Comparison of ENCODE assay signal across 8 cellular contexts in the genomic region with DNA sequence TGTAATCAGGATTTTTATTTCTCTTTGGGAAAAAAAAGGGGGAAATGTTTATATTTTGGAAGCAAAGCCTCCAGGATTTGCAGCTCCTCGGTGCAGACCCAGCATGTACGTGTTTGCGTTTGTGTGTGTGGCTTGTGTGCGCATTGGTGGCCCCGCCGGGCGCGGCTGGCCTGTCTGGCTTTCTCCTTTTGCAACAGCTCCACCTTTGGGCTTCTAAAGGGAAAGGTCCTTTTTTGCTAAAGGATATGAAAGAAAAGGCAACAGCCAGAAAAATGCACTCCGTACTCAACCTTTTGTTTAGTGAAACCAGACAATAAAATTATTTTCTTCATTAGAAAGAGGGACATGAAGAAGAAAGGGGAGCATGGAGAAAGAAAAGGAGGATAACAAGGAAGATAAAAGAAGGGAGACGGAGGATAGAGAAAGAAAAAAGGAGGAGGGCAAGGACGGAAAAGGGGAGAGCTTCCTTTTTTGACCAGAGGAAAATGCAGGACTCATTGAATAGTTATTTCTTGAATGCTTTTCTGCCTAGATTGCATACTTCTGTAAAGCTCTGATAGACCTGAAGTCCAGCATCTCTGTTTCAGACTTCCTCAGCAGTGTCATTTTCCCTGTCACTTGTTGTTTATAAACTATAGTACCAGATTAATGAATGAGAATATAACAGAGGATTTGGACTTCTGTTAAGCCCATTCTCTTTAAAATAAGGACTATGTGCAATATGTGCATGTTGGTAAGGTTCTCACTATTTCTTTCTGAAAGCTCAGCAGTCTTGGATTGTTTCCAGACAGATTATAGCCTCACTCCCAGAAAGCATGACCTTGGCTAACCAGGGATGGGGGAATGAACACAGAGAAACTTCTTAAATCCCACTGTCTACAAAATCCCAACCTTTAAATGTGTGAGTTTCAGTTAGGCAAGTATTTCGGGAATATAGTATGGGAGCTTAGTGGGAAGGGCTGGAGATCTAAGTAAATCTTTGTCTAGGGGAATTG.
A peak's percentile ranks its signal among the peaks of the same experiment; 100 is the strongest.
DNase-seq lines count a peak whose midpoint lies in the region; ATAC-seq and TF ChIP-seq lines count a peak whose summit lies in the region.

No MANE protein-coding gene starts in this region.

- no peaks in the 10 kb centered on the region for H4K20me1 ChIP-seq in SK-N-SH (ENCODE audit: insufficient read depth)

- no peaks in the 10 kb centered on the region for H3F3A ChIP-seq in SK-N-SH (replicated peaks; ENCODE audit: insufficient read depth)

- no peaks in the 10 kb centered on the region for H3K9me3 ChIP-seq in SK-N-SH
- H3K9me3 ChIP-seq in parathyroid adenoma (ENCODE audit: control insufficient read depth, low read length): no peaks in the 10 kb centered on the region

- H3K9me2 ChIP-seq in SK-N-SH: no peaks in the 10 kb centered on the region

- H3K36me3 ChIP-seq in SK-N-SH (replicated peaks in 1 of 2; ENCODE audit: control insufficient read depth in 1 of 2, insufficient read depth in 2 of 2, low read length in 1 of 2) (no peaks in the 10 kb centered on the region), parathyroid adenoma (ENCODE audit: control insufficient read depth, insufficient read depth, low read length) (no peaks in the 10 kb centered on the region)

- H3K4me2 ChIP-seq in SK-N-SH: peak overlapping the region; percentile 59
- H3K4me2 ChIP-seq in parathyroid adenoma (ENCODE audit: low read length): peak overlapping the region; percentile 23

- H3K27me3 ChIP-seq in SK-N-SH (ENCODE audit: insufficient read depth) (no peaks in the 10 kb centered on the region), parathyroid adenoma (ENCODE audit: control insufficient read depth, insufficient read depth, low read length) (no peaks in the 10 kb centered on the region)

- peak overlapping the region; percentile 69 for H2AFZ ChIP-seq in SK-N-SH (ENCODE audit: low read depth)
- H2AFZ ChIP-seq in parathyroid adenoma: no peak overlapping the region

- CTCF ChIA-PET in SK-N-SH (lab: Yijun Ruan, JAX): interaction anchor here (0.7 to 3.0 kb wide), 26 partner anchors 10 to 1233 kb away, joined by 3 to 18 read pairs (median 4); no protein-coding TSS in a partner anchor

- peak overlapping the region; percentile 55; the same call in 1 of the 2 replicates for H3K9ac ChIP-seq in SK-N-SH
- H3K9ac ChIP-seq in parathyroid adenoma: no peak overlapping the region

- peak in 1 of 2 experiments; percentile 33; a peak in 1 of 4 replicates for TF ChIP-seq EP300 in SK-N-SH (IDR thresholded peaks at IDR 0.05; ENCODE audit: borderline replicate concordance in 1 of 2, low read depth in 1 of 2, low read length in 1 of 2)

- POLR2A ChIA-PET in SK-N-SH (lab: Yijun Ruan, JAX): no interaction called here

- H3K4me3 ChIP-seq in SK-N-SH (ENCODE audit: low read depth in 2 of 2, low read length in 1 of 2): peak overlapping the region; percentile 41 to 53; a peak in 3 of 4 replicates
- peak overlapping the region; percentile 36 to 49 for H3K4me3 ChIP-seq in foreskin fibroblast (ENCODE audit: low read depth in 1 of 2, low read length in 2 of 2)
- no peak overlapping the region for H3K4me3 ChIP-seq in parathyroid adenoma (ENCODE audit: low read depth, low read length)

- TF ChIP-seq RAD21 in SK-N-SH (IDR thresholded peaks at IDR 0.05; ENCODE audit: low read length): peak; percentile 92

- peak; percentile 86 for TF ChIP-seq CTCF in SK-N-SH (IDR thresholded peaks at IDR 0.05)
- peak; percentile 65 for TF ChIP-seq CTCF in foreskin fibroblast (IDR thresholded peaks at IDR 0.05; ENCODE audit: low read depth, low read length)
- no peak for TF ChIP-seq CTCF in parathyroid adenoma (IDR thresholded peaks at IDR 0.05)

- WGBS in SK-N-SH (ENCODE audit: low lambda C conversion rate): 14% methylated on average over 12 of the region's 12 CpGs

- ATAC-seq in GM18858 (IDR thresholded peaks at IDR 0.05; ENCODE audit: unreplicated experiment) (peak; percentile 34), GM21381 (IDR thresholded peaks at IDR 0.05; ENCODE audit: unreplicated experiment) (no peak)

- in situ Hi-C loops in ACHN (cut with HindIII; ENCODE audit: low pct_ligation_motif_present, low pct_unique_long_range_greater_than_20kb, low sequenced_read_pairs): no loop called here

- peak overlapping the region in 1 of 2 experiments; percentile 63; a peak in 1 of 4 replicates for H3K27ac ChIP-seq in SK-N-SH (ENCODE audit: low read depth in 2 of 2, low read length in 1 of 2)
- H3K27ac ChIP-seq in parathyroid adenoma: no peak overlapping the region

- H3K4me1 ChIP-seq in SK-N-SH (ENCODE audit: control insufficient read depth in 1 of 2, insufficient read depth in 2 of 2, low read depth in 1 of 2, low read length in 1 of 2) (peaks cover 0 to 4% of the 10 kb centered on the region in 2 experiments; a peak in 2 of 4 replicates), parathyroid adenoma (no peaks in the 10 kb centered on the region)

- H3K79me2 ChIP-seq in SK-N-SH (ENCODE audit: insufficient read depth): no peaks in the 10 kb centered on the region
- no peaks in the 10 kb centered on the region for H3K79me2 ChIP-seq in parathyroid adenoma

- peak; percentile 57 for DNase-seq in ACHN
- peak; percentile 63 for DNase-seq in NCI-H1105 (lab: John Stamatoyannopoulos, UW)
- DNase-seq in SK-N-SH: peak; percentile 72
- DNase-seq in foreskin fibroblast: peak; percentile 27 to 56
- no peak for DNase-seq in activated CD8-positive, alpha-beta memory T cell treated with anti-CD3 and anti-CD28 coated beads for 24 hours

TF ChIP-seq in SK-N-SH, 30 proteins besides CTCF, POLR2A, EP300 and RAD21:
- TF ChIP-seq SMC3 (IDR thresholded peaks at IDR 0.05; ENCODE audit: low read depth, low read length) (peak; percentile 75), MXI1 (IDR thresholded peaks at IDR 0.05; ENCODE audit: low read depth, low read length) (0 out of 2 replicates have a peak, but pooled peaks have one; percentile 20), NRF1 (IDR thresholded peaks at IDR 0.05; ENCODE audit: low read depth, low read length) (no peak)
- TF ChIP-seq, protein P1, sequence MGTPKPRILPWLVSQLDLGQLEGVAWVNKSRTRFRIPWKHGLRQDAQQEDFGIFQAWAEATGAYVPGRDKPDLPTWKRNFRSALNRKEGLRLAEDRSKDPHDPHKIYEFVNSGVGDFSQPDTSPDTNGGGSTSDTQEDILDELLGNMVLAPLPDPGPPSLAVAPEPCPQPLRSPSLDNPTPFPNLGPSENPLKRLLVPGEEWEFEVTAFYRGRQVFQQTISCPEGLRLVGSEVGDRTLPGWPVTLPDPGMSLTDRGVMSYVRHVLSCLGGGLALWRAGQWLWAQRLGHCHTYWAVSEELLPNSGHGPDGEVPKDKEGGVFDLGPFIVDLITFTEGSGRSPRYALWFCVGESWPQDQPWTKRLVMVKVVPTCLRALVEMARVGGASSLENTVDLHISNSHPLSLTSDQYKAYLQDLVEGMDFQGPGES (IDR thresholded peaks at IDR 0.05; ENCODE audit: low read depth, low read length): peak; percentile 11; the same call in 1 of the 2 replicates
TF ChIP-seq in SK-N-SH: peak in this region for 3.
